Comparison of ENCODE assay signal across 8 cellular contexts in the genomic region with DNA sequence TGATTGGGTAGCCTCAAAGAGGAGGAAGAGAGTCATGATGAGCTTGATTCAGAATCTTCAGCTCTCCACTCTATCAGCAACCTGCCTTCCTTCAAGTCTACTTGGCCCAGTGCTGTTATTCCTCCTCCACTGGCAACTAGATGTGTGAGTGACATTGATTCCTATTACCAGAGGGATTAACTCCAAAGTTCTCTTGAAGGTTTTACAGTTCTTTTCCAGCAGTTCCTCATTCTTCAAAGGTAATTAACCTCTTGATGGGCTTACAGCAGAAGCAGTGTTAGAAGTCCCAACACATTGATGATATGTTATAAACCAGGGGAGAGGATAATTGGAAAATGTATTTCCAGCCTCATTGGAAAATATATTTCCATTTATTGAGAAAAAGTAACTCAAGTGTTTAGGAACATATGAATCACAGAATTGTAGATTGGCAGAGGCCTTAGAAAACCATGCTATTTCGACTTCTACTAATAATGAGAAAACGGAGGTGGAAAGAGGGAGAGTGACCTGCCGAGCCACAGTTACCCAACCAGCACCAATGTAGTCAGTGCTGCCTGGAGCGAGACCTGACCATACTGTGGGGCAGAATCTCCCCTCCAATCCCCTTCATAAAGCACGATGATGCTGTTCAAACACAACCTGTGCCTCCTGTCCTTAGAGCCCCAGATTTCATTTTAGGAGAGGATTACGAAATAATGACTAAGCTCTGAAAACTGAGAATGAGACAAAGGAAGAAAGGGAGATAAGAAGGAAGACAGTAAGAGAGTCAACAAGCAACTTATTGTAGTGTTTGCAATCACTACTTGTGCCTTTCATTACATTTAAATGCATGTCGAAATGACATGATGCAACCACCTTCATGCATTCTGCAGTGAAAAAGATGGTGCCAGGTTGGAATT.
DNase-seq lines count a peak whose midpoint lies in the region; ATAC-seq and TF ChIP-seq lines count a peak whose summit lies in the region.

No MANE protein-coding gene starts in this region.

- H3K27me3 ChIP-seq in ascending aorta = no peaks in the 10 kb centered on the region

- H3K4me1 ChIP-seq in ascending aorta = no peaks in the 10 kb centered on the region

- peak; percentile 57 for DNase-seq in M059J (ENCODE audit: low read depth)
- DNase-seq in epithelial cell of prostate (ENCODE audit: low read depth, low spot score) = no peak
- DNase-seq in NCI-H146 treated with DMSO at 0.1 percent for 48 hours (lab: John Stamatoyannopoulos, UW; ENCODE audit: unreplicated experiment) = no peak
- no peak for DNase-seq in AG20443 (ENCODE audit: low spot score)
- DNase-seq in ascending aorta (ENCODE audit: low spot score in 2 of 2) = no peak
- no peak for DNase-seq in amniotic stem cell (lab: John Stamatoyannopoulos, UW)

- intact Hi-C loops in ascending aorta (cut with DNase I) = no loop called here

- ATAC-seq in GM18511 (IDR thresholded peaks at IDR 0.05; ENCODE audit: unreplicated experiment) = peak; percentile 82
- ATAC-seq in GM21619 (IDR thresholded peaks at IDR 0.05; ENCODE audit: unreplicated experiment) = peak; percentile 74

- H3K36me3 ChIP-seq in ascending aorta = no peaks in the 10 kb centered on the region

- H3K27ac ChIP-seq in epithelial cell of prostate (peak overlapping the region; percentile 63), ascending aorta (no peak overlapping the region)

- TF ChIP-seq CTCF in ascending aorta (IDR thresholded peaks at IDR 0.05) = no peak

- H3K4me3 ChIP-seq in ascending aorta = no peak overlapping the region

- no peaks in the 10 kb centered on the region for H3K9me3 ChIP-seq in ascending aorta
